In the genomic region with DNA sequence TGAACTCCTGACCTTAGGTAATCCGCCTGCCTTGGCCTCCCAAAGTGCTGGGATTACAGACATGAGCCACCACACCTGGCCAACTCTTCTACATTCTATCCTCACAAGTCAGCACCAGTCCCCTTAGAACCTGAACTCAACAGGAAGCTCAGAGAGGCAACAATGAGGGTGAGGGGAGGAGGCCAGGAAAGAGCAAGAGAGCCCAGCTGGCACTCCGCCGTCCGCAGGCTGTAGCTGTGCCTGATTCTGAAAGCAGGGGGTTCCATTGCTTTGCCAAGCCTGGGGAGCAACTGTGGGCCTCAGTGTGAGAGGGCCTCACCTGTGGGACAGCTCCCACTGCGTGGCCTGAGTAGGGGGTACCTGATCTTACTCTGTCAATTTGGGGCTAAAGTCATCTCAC, we compare ENCODE assay signal across 10 cellular contexts. TPM values are rescaled to one million over a fixed set of nuclear protein-coding genes. Genes with fewer than 3 reads are reported as not detected.
DNase-seq lines count a peak whose midpoint lies in the region; ATAC-seq and TF ChIP-seq lines count a peak whose summit lies in the region.
"Had no signal": no experiment of that assay in that cellular context is flagged by ENCODE, and none has a peak within 500 bp of the region (broad histone marks: within the 10 kb centered on the region; RNA-seq: fewer than 3 reads in every experiment).

No MANE protein-coding gene starts in this region.

- peak overlapping the region; percentile 79 for H3K27ac Mint-ChIP-seq in stimulated activated naive CD8-positive, alpha-beta T cell treated with anti-CD3 and anti-CD28 coated beads, Interleukin-15, Interleukin-2, amounts not matched to agents 100 ng/mL and 50 ng/mL, for 24 hours
- H3K27ac Mint-ChIP-seq in activated naive CD8-positive, alpha-beta T cell treated with anti-CD3 and anti-CD28 coated beads, Interleukin-2, amount 10 ng/mL, durations not matched to agents 7 days and 5 days: peak overlapping the region; percentile 78
- H3K27ac Mint-ChIP-seq in nephron: peak overlapping the region; percentile 89 to 97 (median 95)

- no peak for TF ChIP-seq CTCF in nephron (IDR thresholded peaks at IDR 0.05; ENCODE audit: unreplicated experiment in 3 of 3)

- ATAC-seq in stimulated activated naive CD8-positive, alpha-beta T cell treated with anti-CD3 and anti-CD28 coated beads, Interleukin-15, Interleukin-2, amounts not matched to agents 100 U/mL and 50 U/mL, for 24 hours: no peak
- ATAC-seq in activated naive CD8-positive, alpha-beta T cell treated with anti-CD3 and anti-CD28 coated beads, Interleukin-2, amount 10 ng/mL, durations not matched to agents 7 days and 5 days (ENCODE audit: low read depth): peak; percentile 38
- ATAC-seq in GM19452 (IDR thresholded peaks at IDR 0.05; ENCODE audit: unreplicated experiment) (no peak), GM19351 (IDR thresholded peaks at IDR 0.05; ENCODE audit: unreplicated experiment) (no peak)

- no peaks in the 10 kb centered on the region for H3K9me3 Mint-ChIP-seq in stimulated activated naive CD8-positive, alpha-beta T cell treated with anti-CD3 and anti-CD28 coated beads, Interleukin-15, Interleukin-2, amounts not matched to agents 100 ng/mL and 50 ng/mL, for 24 hours
- H3K9me3 Mint-ChIP-seq in activated naive CD8-positive, alpha-beta T cell treated with anti-CD3 and anti-CD28 coated beads, Interleukin-2, amount 10 ng/mL, durations not matched to agents 7 days and 5 days: no peaks in the 10 kb centered on the region
- no peaks in the 10 kb centered on the region for H3K9me3 Mint-ChIP-seq in nephron

- POLR2A ChIA-PET in activated naive CD8-positive, alpha-beta T cell treated with anti-CD3 and anti-CD28 coated beads, Interleukin-2, amount 10 ng/mL, durations not matched to agents 7 days and 5 days (lab: Charles Lee): interaction anchor here (0.5 to 3.0 kb wide), 7 partner anchors 11 to 61 kb away, joined by 3 to 28 read pairs (median 9); a partner anchor contains a TSS

- no peaks in the 10 kb centered on the region for H3K27me3 Mint-ChIP-seq in stimulated activated naive CD8-positive, alpha-beta T cell treated with anti-CD3 and anti-CD28 coated beads, Interleukin-15, Interleukin-2, amounts not matched to agents 100 ng/mL and 50 ng/mL, for 24 hours
- H3K27me3 Mint-ChIP-seq in activated naive CD8-positive, alpha-beta T cell treated with anti-CD3 and anti-CD28 coated beads, Interleukin-2, amount 10 ng/mL, durations not matched to agents 7 days and 5 days: no peaks in the 10 kb centered on the region
- H3K27me3 Mint-ChIP-seq in nephron (ENCODE audit: low read depth): no peaks in the 10 kb centered on the region

- H3K36me3 Mint-ChIP-seq in stimulated activated naive CD8-positive, alpha-beta T cell treated with anti-CD3 and anti-CD28 coated beads, Interleukin-15, Interleukin-2, amounts not matched to agents 100 ng/mL and 50 ng/mL, for 24 hours (ENCODE audit: low read depth): peaks cover 7% of the 10 kb centered on the region
- peaks cover 1% of the 10 kb centered on the region for H3K36me3 Mint-ChIP-seq in activated naive CD8-positive, alpha-beta T cell treated with anti-CD3 and anti-CD28 coated beads, Interleukin-2, amount 10 ng/mL, durations not matched to agents 7 days and 5 days
- peaks cover 14% of the 10 kb centered on the region for H3K36me3 Mint-ChIP-seq in nephron (ENCODE audit: low read depth)

- no peak overlapping the region for H3K4me3 Mint-ChIP-seq in stimulated activated naive CD8-positive, alpha-beta T cell treated with anti-CD3 and anti-CD28 coated beads, Interleukin-15, Interleukin-2, amounts not matched to agents 100 ng/mL and 50 ng/mL, for 24 hours
- H3K4me3 Mint-ChIP-seq in activated naive CD8-positive, alpha-beta T cell treated with anti-CD3 and anti-CD28 coated beads, Interleukin-2, amount 10 ng/mL, durations not matched to agents 7 days and 5 days: peak overlapping the region; percentile 19
- H3K4me3 Mint-ChIP-seq in nephron: no peak overlapping the region

- peaks cover 47% of the 10 kb centered on the region for H3K4me1 Mint-ChIP-seq in stimulated activated naive CD8-positive, alpha-beta T cell treated with anti-CD3 and anti-CD28 coated beads, Interleukin-15, Interleukin-2, amounts not matched to agents 100 ng/mL and 50 ng/mL, for 24 hours (ENCODE audit: low read depth)
- H3K4me1 Mint-ChIP-seq in activated naive CD8-positive, alpha-beta T cell treated with anti-CD3 and anti-CD28 coated beads, Interleukin-2, amount 10 ng/mL, durations not matched to agents 7 days and 5 days: peaks cover 39% of the 10 kb centered on the region
- peaks cover 48% of the 10 kb centered on the region for H3K4me1 Mint-ChIP-seq in nephron

- DNase-seq in stimulated activated naive CD8-positive, alpha-beta T cell treated with anti-CD3 and anti-CD28 coated beads, Interleukin-15, Interleukin-2, amounts not matched to agents 100 U/mL and 50 U/mL, for 24 hours: no peak
- DNase-seq in activated naive CD8-positive, alpha-beta T cell treated with anti-CD3 and anti-CD28 coated beads, Interleukin-2, amount 10 ng/mL, durations not matched to agents 7 days and 5 days: no peak
- DNase-seq in NOMO-1 treated with DMSO at 0.1 percent for 48 hours (lab: John Stamatoyannopoulos, UW; ENCODE audit: unreplicated experiment) (no peak), Ammon's horn (ENCODE audit: low spot score) (no peak)
- DNase-seq: brain microvascular endothelial cell, NCI-H1105 had no signal

RNA-seq across cellular contexts. Expression of a gene that starts 18.7 kb away (rescaled TPM):
- total RNA-seq in activated naive CD8-positive, alpha-beta T cell treated with anti-CD3 and anti-CD28 coated beads, Interleukin-2, amount 10 ng/mL, durations not matched to agents 7 days and 5 days: 10 to 100 TPM; 59.5 to 64.7 TPM

RNA-seq across cellular contexts. Expression of a gene that starts 30.6 kb away (rescaled TPM):
- total RNA-seq in activated naive CD8-positive, alpha-beta T cell treated with anti-CD3 and anti-CD28 coated beads, Interleukin-2, amount 10 ng/mL, durations not matched to agents 7 days and 5 days: 10 to 100 TPM; 44.1 to 45.1 TPM

RNA-seq across cellular contexts. Expression of a gene that starts 43.6 kb away (rescaled TPM):
- 10 to 100 TPM; 11.6 to 14.1 TPM for total RNA-seq in activated naive CD8-positive, alpha-beta T cell treated with anti-CD3 and anti-CD28 coated beads, Interleukin-2, amount 10 ng/mL, durations not matched to agents 7 days and 5 days
